21 cellular contexts compared by ENCODE assay signal in the genomic region with DNA sequence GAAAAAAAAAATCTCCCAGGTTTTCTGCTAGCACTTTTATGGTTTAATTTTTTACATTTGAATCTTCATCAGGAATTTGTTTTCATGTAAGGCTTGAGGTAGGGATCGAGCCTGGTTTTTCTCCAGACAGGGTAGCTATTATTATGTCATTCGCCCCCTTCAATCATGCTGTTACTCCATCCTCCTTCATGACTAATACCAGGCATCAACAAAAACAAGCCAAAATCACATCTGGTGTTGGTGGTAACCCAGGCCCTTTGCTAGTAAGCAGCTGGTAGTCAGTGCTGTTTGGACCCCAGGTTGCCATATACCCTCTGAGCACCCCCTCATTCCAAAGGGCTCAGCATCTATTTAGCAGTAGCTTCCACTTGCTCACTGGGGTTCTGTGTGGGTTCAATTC. TPM values are rescaled to one million over a fixed set of nuclear protein-coding genes. Genes with fewer than 3 reads are reported as not detected.
"Had no signal": no experiment of that assay in that cellular context is flagged by ENCODE, and none has a peak within 500 bp of the region (broad histone marks: within the 10 kb centered on the region; RNA-seq: fewer than 3 reads in every experiment).

No MANE protein-coding gene starts in this region.

- H3K4me3 Mint-ChIP-seq: activated B cell treated with CpG ODN at 0.5 μM for 24 hours; activated CD4-positive, alpha-beta memory T cell treated with anti-CD3 and anti-CD28 coated beads for 36 hours; activated naive CD8-positive, alpha-beta T cell treated with anti-CD3 and anti-CD28 coated beads for 36 hours; activated T-helper 17 cell treated with anti-CD3 and anti-CD28 coated beads, Interleukin-2, amount 50 U/mL, for 72 hours; immature natural killer cell had no signal

- H3K4me3 ChIP-seq: heart right ventricle, tibial artery had no signal

- H3K9me3 ChIP-seq: heart right ventricle, tibial artery had no signal

- H3K4me1 ChIP-seq: tibial artery had no signal

- ATAC-seq: activated T-helper 17 cell treated with anti-CD3 and anti-CD28 coated beads, Interleukin-2, amount 50 U/mL, for 72 hours; heart right ventricle; left ventricle myocardium superior; stimulated activated naive CD8-positive, alpha-beta T cell treated with anti-CD3 and anti-CD28 coated beads, Interleukin-15, Interleukin-2, amounts not matched to agents 100 U/mL and 50 U/mL, for 24 hours had no signal

- FAIRE-seq: urothelium cell line had no signal

- DNase-seq: activated B cell treated with CpG ODN at 0.5 μM for 24 hours; activated CD4-positive, alpha-beta memory T cell treated with anti-CD3 and anti-CD28 coated beads for 36 hours; activated CD4-positive, alpha-beta T cell treated with anti-CD3 and anti-CD28 coated beads for 4 hours; activated naive CD4-positive, alpha-beta T cell; activated naive CD8-positive, alpha-beta T cell treated with anti-CD3 and anti-CD28 coated beads for 36 hours; amygdala; dermis blood vessel endothelial cell; effector memory CD4-positive, alpha-beta T cell; heart right ventricle; immature natural killer cell; kidney glomerular epithelial cell; left ventricle myocardium superior; occipital lobe; stimulated activated CD4-positive, alpha-beta T cell treated with anti-CD3 and anti-CD28 coated beads, Interleukin-12 subunit alpha, Interleukin-12 subunit beta, amount 100 ng/mL, for 4 hours; stimulated activated CD4-positive, alpha-beta T cell treated with anti-CD3 and anti-CD28 coated beads, Interleukin-1b, Interleukin-23, amount 100 ng/mL, for 48 hours; stimulated activated naive CD8-positive, alpha-beta T cell treated with anti-CD3 and anti-CD28 coated beads, Interleukin-15, Interleukin-2, amounts not matched to agents 100 U/mL and 50 U/mL, for 24 hours; substantia nigra; tibial artery had no signal

- H3K9me3 Mint-ChIP-seq: activated B cell treated with CpG ODN at 0.5 μM for 24 hours; activated CD4-positive, alpha-beta memory T cell treated with anti-CD3 and anti-CD28 coated beads for 36 hours; activated naive CD8-positive, alpha-beta T cell treated with anti-CD3 and anti-CD28 coated beads for 36 hours; activated T-helper 17 cell treated with anti-CD3 and anti-CD28 coated beads, Interleukin-2, amount 50 U/mL, for 72 hours; immature natural killer cell had no signal

- H3K27me3 ChIP-seq: heart right ventricle, tibial artery had no signal

- H3K27ac Mint-ChIP-seq: activated B cell treated with CpG ODN at 0.5 μM for 24 hours; activated CD4-positive, alpha-beta memory T cell treated with anti-CD3 and anti-CD28 coated beads for 36 hours; activated naive CD8-positive, alpha-beta T cell treated with anti-CD3 and anti-CD28 coated beads for 36 hours; activated T-helper 17 cell treated with anti-CD3 and anti-CD28 coated beads, Interleukin-2, amount 50 U/mL, for 72 hours; immature natural killer cell had no signal

- H3K4me1 Mint-ChIP-seq: activated naive CD8-positive, alpha-beta T cell treated with anti-CD3 and anti-CD28 coated beads for 36 hours; activated T-helper 17 cell treated with anti-CD3 and anti-CD28 coated beads, Interleukin-2, amount 50 U/mL, for 72 hours; immature natural killer cell had no signal

- H3K27ac ChIP-seq: heart right ventricle, tibial artery had no signal

RNA-seq across cellular contexts. Expression of a gene that starts 29.5 kb away (rescaled TPM):
- total RNA-seq: activated B cell treated with CpG ODN at 0.5 μM for 24 hours, mononuclear cell had no signal
